1 cellular context compared by ENCODE assay signal in genomic region chr6:34696189-34696738, GRCh38.
TF ChIP-seq lines count a peak whose summit lies in the region.

No MANE protein-coding gene starts in this region.

TF ChIP-seq in HepG2, 621 proteins besides CTCF, POLR2A, EP300 and RAD21 (continued from another document and continues in another):
- TF ChIP-seq ZNF333 (CRISPR knock-in tag; IDR thresholded peaks at IDR 0.05; ENCODE audit: borderline replicate concordance), result peak; percentile 75; the same call in 1 of the 2 replicates
- 0 out of 2 replicates have a peak, but pooled peaks have one; percentile 55 for TF ChIP-seq KLF15 (CRISPR knock-in tag; IDR thresholded peaks at IDR 0.05; ENCODE audit: borderline replicate concordance)
- TF ChIP-seq IRF9 (CRISPR knock-in tag; IDR thresholded peaks at IDR 0.05; ENCODE audit: borderline replicate concordance), result 0 out of 2 replicates have a peak, but pooled peaks have one; percentile 15
- TF ChIP-seq, protein P1, sequence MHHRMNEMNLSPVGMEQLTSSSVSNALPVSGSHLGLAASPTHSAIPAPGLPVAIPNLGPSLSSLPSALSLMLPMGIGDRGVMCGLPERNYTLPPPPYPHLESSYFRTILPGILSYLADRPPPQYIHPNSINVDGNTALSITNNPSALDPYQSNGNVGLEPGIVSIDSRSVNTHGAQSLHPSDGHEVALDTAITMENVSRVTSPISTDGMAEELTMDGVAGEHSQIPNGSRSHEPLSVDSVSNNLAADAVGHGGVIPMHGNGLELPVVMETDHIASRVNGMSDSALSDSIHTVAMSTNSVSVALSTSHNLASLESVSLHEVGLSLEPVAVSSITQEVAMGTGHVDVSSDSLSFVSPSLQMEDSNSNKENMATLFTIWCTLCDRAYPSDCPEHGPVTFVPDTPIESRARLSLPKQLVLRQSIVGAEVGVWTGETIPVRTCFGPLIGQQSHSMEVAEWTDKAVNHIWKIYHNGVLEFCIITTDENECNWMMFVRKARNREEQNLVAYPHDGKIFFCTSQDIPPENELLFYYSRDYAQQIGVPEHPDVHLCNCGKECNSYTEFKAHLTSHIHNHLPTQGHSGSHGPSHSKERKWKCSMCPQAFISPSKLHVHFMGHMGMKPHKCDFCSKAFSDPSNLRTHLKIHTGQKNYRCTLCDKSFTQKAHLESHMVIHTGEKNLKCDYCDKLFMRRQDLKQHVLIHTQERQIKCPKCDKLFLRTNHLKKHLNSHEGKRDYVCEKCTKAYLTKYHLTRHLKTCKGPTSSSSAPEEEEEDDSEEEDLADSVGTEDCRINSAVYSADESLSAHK (CRISPR knock-in tag; IDR thresholded peaks at IDR 0.05; ENCODE audit: borderline replicate concordance), result no peak
- peak; percentile 27 for TF ChIP-seq YY1 (IDR thresholded peaks at IDR 0.05; ENCODE audit: insufficient read depth, insufficient replicate concordance, low read depth, low read length)
- 0 out of 2 replicates have a peak, but pooled peaks have one; percentile 36 for TF ChIP-seq DR1 (CRISPR knock-in tag; IDR thresholded peaks at IDR 0.05)
- no peak for TF ChIP-seq MAFF (IDR thresholded peaks at IDR 0.05; ENCODE audit: low read depth, low read length)
- peak; percentile 70; the same call in 1 of the 2 replicates for TF ChIP-seq ZNF546 (CRISPR knock-in tag; conservative IDR thresholded peaks at IDR 0.05)
- no peak; the same call in 1 of the 2 replicates for TF ChIP-seq DNMT1 (CRISPR knock-in tag; IDR thresholded peaks at IDR 0.05)
- TF ChIP-seq IRF1 (CRISPR knock-in tag; IDR thresholded peaks at IDR 0.05; ENCODE audit: low read depth), result no peak
- TF ChIP-seq THYN1 (CRISPR knock-in tag; IDR thresholded peaks at IDR 0.05; ENCODE audit: borderline replicate concordance, low read depth), result no peak
- TF ChIP-seq ZNF576 (CRISPR knock-in tag; IDR thresholded peaks at IDR 0.05), result 0 out of 2 replicates have a peak, but pooled peaks have one; percentile 67
- TF ChIP-seq ZNF274 (CRISPR knock-in tag; IDR thresholded peaks at IDR 0.05), result peak; percentile 77
- TF ChIP-seq ERF (CRISPR knock-in tag; IDR thresholded peaks at IDR 0.05), result peak; percentile 6; the same call in 1 of the 2 replicates
- peak; percentile 76 for TF ChIP-seq AGO2 (optimal IDR thresholded peaks at IDR 0.05; ENCODE audit: low read depth, low read length)
- TF ChIP-seq ZNF225 (CRISPR knock-in tag; IDR thresholded peaks at IDR 0.05), result peak; percentile 69; the same call in 1 of the 2 replicates
- TF ChIP-seq ZBTB14 (CRISPR knock-in tag; IDR thresholded peaks at IDR 0.05), result no peak; the same call in 1 of the 2 replicates
- TF ChIP-seq, protein P2, sequence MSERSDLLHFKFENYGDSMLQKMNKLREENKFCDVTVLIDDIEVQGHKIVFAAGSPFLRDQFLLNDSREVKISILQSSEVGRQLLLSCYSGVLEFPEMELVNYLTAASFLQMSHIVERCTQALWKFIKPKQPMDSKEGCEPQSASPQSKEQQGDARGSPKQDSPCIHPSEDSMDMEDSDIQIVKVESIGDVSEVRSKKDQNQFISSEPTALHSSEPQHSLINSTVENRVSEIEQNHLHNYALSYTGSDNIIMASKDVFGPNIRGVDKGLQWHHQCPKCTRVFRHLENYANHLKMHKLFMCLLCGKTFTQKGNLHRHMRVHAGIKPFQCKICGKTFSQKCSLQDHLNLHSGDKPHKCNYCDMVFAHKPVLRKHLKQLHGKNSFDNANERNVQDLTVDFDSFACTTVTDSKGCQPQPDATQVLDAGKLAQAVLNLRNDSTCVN (CRISPR knock-in tag; IDR thresholded peaks at IDR 0.05; ENCODE audit: borderline replicate concordance), result 0 out of 2 replicates have a peak, but pooled peaks have one; percentile 40
- 0 out of 2 replicates have a peak, but pooled peaks have one; percentile 9 for TF ChIP-seq ZFP37 (CRISPR knock-in tag; IDR thresholded peaks at IDR 0.05; ENCODE audit: borderline replicate concordance)
- peak; percentile 24; the same call in 1 of the 2 replicates for TF ChIP-seq MXD3 (CRISPR knock-in tag; IDR thresholded peaks at IDR 0.05)
- TF ChIP-seq, protein P3, sequence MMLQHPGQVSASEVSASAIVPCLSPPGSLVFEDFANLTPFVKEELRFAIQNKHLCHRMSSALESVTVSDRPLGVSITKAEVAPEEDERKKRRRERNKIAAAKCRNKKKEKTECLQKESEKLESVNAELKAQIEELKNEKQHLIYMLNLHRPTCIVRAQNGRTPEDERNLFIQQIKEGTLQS (CRISPR knock-in tag; IDR thresholded peaks at IDR 0.05), result peak; percentile 16; the same call in 1 of the 2 replicates
- TF ChIP-seq ZNF597 (CRISPR knock-in tag; IDR thresholded peaks at IDR 0.05), result no peak
- peak; percentile 56 for TF ChIP-seq PATZ1 (CRISPR knock-in tag; IDR thresholded peaks at IDR 0.05)
- TF ChIP-seq NFATC3 (CRISPR knock-in tag; IDR thresholded peaks at IDR 0.05), result peak; percentile 93; the same call in 1 of the 2 replicates
- TF ChIP-seq MEIS1 (CRISPR knock-in tag; IDR thresholded peaks at IDR 0.05; ENCODE audit: borderline replicate concordance), result no peak
- TF ChIP-seq FOXP1 (IDR thresholded peaks at IDR 0.05), result no peak
- no peak for TF ChIP-seq FOXP1 (CRISPR knock-in tag; IDR thresholded peaks at IDR 0.05)
- 0 out of 2 replicates have a peak, but pooled peaks have one; percentile 41 for TF ChIP-seq ZBTB8A (CRISPR knock-in tag; IDR thresholded peaks at IDR 0.05; ENCODE audit: borderline replicate concordance, low read depth)
- TF ChIP-seq ARID2 (CRISPR knock-in tag; IDR thresholded peaks at IDR 0.05; ENCODE audit: borderline replicate concordance), result no peak
- TF ChIP-seq ZNF670 (CRISPR knock-in tag; IDR thresholded peaks at IDR 0.05; ENCODE audit: borderline replicate concordance), result 0 out of 2 replicates have a peak, but pooled peaks have one; percentile 15
- no peak; the same call in 1 of the 2 replicates for TF ChIP-seq ZNF616 (CRISPR knock-in tag; IDR thresholded peaks at IDR 0.05; ENCODE audit: low read depth)
- peak; percentile 60; the same call in 1 of the 2 replicates for TF ChIP-seq ZNF12 (CRISPR knock-in tag; IDR thresholded peaks at IDR 0.05)
- TF ChIP-seq MTERF4 (CRISPR knock-in tag; IDR thresholded peaks at IDR 0.05), result peak; percentile 60; the same call in 1 of the 2 replicates
- peak; percentile 52; the same call in 1 of the 2 replicates for TF ChIP-seq ZSCAN25 (CRISPR knock-in tag; IDR thresholded peaks at IDR 0.05)
- no peak for TF ChIP-seq MYNN (CRISPR knock-in tag; IDR thresholded peaks at IDR 0.05; ENCODE audit: low read depth)
- TF ChIP-seq MAZ (IDR thresholded peaks at IDR 0.05; ENCODE audit: borderline replicate concordance, low read depth, low read length), result peak; percentile 33; the same call in 1 of the 2 replicates
- no peak; the same call in 1 of the 2 replicates for TF ChIP-seq MAZ (CRISPR knock-in tag; IDR thresholded peaks at IDR 0.05; ENCODE audit: low read depth)
- peak; percentile 70; the same call in 1 of the 2 replicates for TF ChIP-seq ISX (CRISPR knock-in tag; conservative IDR thresholded peaks at IDR 0.05)
- TF ChIP-seq PBX3 (CRISPR knock-in tag; IDR thresholded peaks at IDR 0.05; ENCODE audit: borderline replicate concordance), result 0 out of 2 replicates have a peak, but pooled peaks have one; percentile 40
- peak; percentile 6; the same call in 1 of the 2 replicates for TF ChIP-seq ZNF747 (CRISPR knock-in tag; IDR thresholded peaks at IDR 0.05; ENCODE audit: borderline replicate concordance)
- TF ChIP-seq, protein P4, sequence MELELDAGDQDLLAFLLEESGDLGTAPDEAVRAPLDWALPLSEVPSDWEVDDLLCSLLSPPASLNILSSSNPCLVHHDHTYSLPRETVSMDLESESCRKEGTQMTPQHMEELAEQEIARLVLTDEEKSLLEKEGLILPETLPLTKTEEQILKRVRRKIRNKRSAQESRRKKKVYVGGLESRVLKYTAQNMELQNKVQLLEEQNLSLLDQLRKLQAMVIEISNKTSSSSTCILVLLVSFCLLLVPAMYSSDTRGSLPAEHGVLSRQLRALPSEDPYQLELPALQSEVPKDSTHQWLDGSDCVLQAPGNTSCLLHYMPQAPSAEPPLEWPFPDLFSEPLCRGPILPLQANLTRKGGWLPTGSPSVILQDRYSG (CRISPR knock-in tag; IDR thresholded peaks at IDR 0.05), result no peak
- 0 out of 2 replicates have a peak, but pooled peaks have one; percentile 34 for TF ChIP-seq EEA1 (CRISPR knock-in tag; IDR thresholded peaks at IDR 0.05; ENCODE audit: borderline replicate concordance)
- 0 out of 2 replicates have a peak, but pooled peaks have one; percentile 32 for TF ChIP-seq ZNF749 (CRISPR knock-in tag; IDR thresholded peaks at IDR 0.05; ENCODE audit: borderline replicate concordance)
